ENCODE assay signal across 14 cellular contexts in genomic region chr21:32768530-32768929, GRCh38. TPM values are rescaled to one million over a fixed set of nuclear protein-coding genes. Genes with fewer than 3 reads are reported as not detected.
DNase-seq lines count a peak whose midpoint lies in the region; ATAC-seq and TF ChIP-seq lines count a peak whose summit lies in the region.
"Had no signal": no experiment of that assay in that cellular context is flagged by ENCODE, and none has a peak within 500 bp of the region (broad histone marks: within the 10 kb centered on the region; RNA-seq: fewer than 3 reads in every experiment).

No MANE protein-coding gene starts in this region.

- H3K4me3 Mint-ChIP-seq in activated T-cell treated with anti-CD3 and anti-CD28 coated beads, Interleukin-2, amount 50 U/mL, for 4 hours: peak overlapping the region; percentile 99
- peak overlapping the region; percentile 96 to 100 (median 99) for H3K4me3 Mint-ChIP-seq in brain

- ATAC-seq in activated T-cell treated with anti-CD3 and anti-CD28 coated beads, Interleukin-2, amount 50 U/mL, for 4 hours: no peak
- ATAC-seq: left ventricle myocardium superior had no signal

- H3K4me3 ChIP-seq in skeletal muscle satellite cell (ENCODE audit: low read length) (no peak overlapping the region), vagina (no peak overlapping the region), A673 (ENCODE audit: low read depth, low read length, poor library complexity, severe bottlenecking) (no peak overlapping the region)

- intact Hi-C loops in vagina (cut with DNase I): no loop called here
- intact Hi-C loops in A673 (cut with micrococcal nuclease; ENCODE audit: unreplicated experiment): loop anchor here (5.0 kb wide), 1 partner anchor 36 kb away; no protein-coding TSS in a partner anchor

- no peaks in the 10 kb centered on the region for H3K9me3 ChIP-seq in skeletal muscle satellite cell (replicated peaks; ENCODE audit: low read length)
- H3K9me3 ChIP-seq in vagina: no peaks in the 10 kb centered on the region
- no peaks in the 10 kb centered on the region for H3K9me3 ChIP-seq in A673 (ENCODE audit: low read depth, low read length, poor library complexity, severe bottlenecking)

- no peak for DNase-seq in activated T-cell treated with anti-CD3 and anti-CD28 coated beads, Interleukin-2, amount 50 U/mL, for 4 hours
- DNase-seq in activated T-cell treated with anti-CD3 and anti-CD28 coated beads for 4 hours (no peak), NCI-H82 (lab: John Stamatoyannopoulos, UW) (peak; percentile 91), COLO668 (lab: John Stamatoyannopoulos, UW; ENCODE audit: unreplicated experiment) (no peak), vagina (ENCODE audit: extremely low spot score in 2 of 2) (no peak), A673 (ENCODE audit: low spot score) (no peak)
- DNase-seq: activated CD4-positive, CD25-positive, alpha-beta regulatory T cell treated with anti-CD3 and anti-CD28 coated beads, Interleukin-2, amount 50 U/mL, for 72 hours; amniotic stem cell; left ventricle myocardium superior; NCI-H226; Right ventricle myocardium superior; stimulated activated CD4-positive, alpha-beta T cell treated with anti-CD3 and anti-CD28 coated beads, Interleukin-4, amount 100 ng/mL, for 4 hours had no signal

- peak overlapping the region; percentile 91 for H3K4me2 ChIP-seq in skeletal muscle satellite cell (ENCODE audit: low read length)

- POLR2A ChIA-PET in A673 (lab: Charles Lee; ENCODE audit: low non-redundant PET): no interaction called here

- H3K36me3 ChIP-seq in skeletal muscle satellite cell (ENCODE audit: insufficient read depth, low read length) (peaks cover 3% of the 10 kb centered on the region), vagina (peaks cover 0 to 11% of the 10 kb centered on the region in 2 donors), A673 (ENCODE audit: insufficient read depth, low read length, poor library complexity, severe bottlenecking) (peaks cover 49% of the 10 kb centered on the region)

- peaks cover 46% of the 10 kb centered on the region for H3K36me3 Mint-ChIP-seq in activated T-cell treated with anti-CD3 and anti-CD28 coated beads, Interleukin-2, amount 50 U/mL, for 4 hours (ENCODE audit: insufficient read depth)
- peaks cover 54% of the 10 kb centered on the region for H3K36me3 Mint-ChIP-seq in brain

- no peak overlapping the region for H3K9ac ChIP-seq in skeletal muscle satellite cell (ENCODE audit: low read depth, low read length)

- peaks cover 6% of the 10 kb centered on the region for H3K4me1 ChIP-seq in skeletal muscle satellite cell (ENCODE audit: control insufficient read depth, insufficient read depth, low read length)
- peaks cover 47% of the 10 kb centered on the region for H3K4me1 ChIP-seq in vagina
- H3K4me1 ChIP-seq in A673 (ENCODE audit: insufficient read depth, low read length, poor library complexity, severe bottlenecking): peaks cover 17% of the 10 kb centered on the region

- H3K27ac ChIP-seq in vagina (no peak overlapping the region), A673 (ENCODE audit: low read depth, low read length, poor library complexity, severe bottlenecking) (no peak overlapping the region)

- H3K4me1 Mint-ChIP-seq in activated T-cell treated with anti-CD3 and anti-CD28 coated beads, Interleukin-2, amount 50 U/mL, for 4 hours (ENCODE audit: low read depth): peaks cover 74% of the 10 kb centered on the region
- H3K4me1 Mint-ChIP-seq in brain: peaks cover 77% of the 10 kb centered on the region

- no peak for TF ChIP-seq CTCF in brain (conservative IDR thresholded peaks at IDR 0.05)
- TF ChIP-seq CTCF in vagina (IDR thresholded peaks at IDR 0.05): no peak
- no peak for TF ChIP-seq CTCF in A673 (conservative IDR thresholded peaks at IDR 0.05; ENCODE audit: low read depth, low read length)

- H3K27me3 ChIP-seq in skeletal muscle satellite cell (ENCODE audit: control insufficient read depth, insufficient read depth, low read length) (no peaks in the 10 kb centered on the region), vagina (no peaks in the 10 kb centered on the region), A673 (replicated peaks; ENCODE audit: insufficient read depth, low read depth, low read length, poor library complexity) (no peaks in the 10 kb centered on the region)

- no TSS peak for BruUV-seq in A673 (replicated peaks; lab: Mats Ljungman, UMichigan)

- H3K9me3 Mint-ChIP-seq in activated T-cell treated with anti-CD3 and anti-CD28 coated beads, Interleukin-2, amount 50 U/mL, for 4 hours: no peaks in the 10 kb centered on the region
- H3K9me3 Mint-ChIP-seq in brain: peaks cover 0 to 11% (median 0%) of the 10 kb centered on the region in 5 experiments

- no peak for TF ChIP-seq POLR2A in vagina (IDR thresholded peaks at IDR 0.05)

- H3K27me3 Mint-ChIP-seq in activated T-cell treated with anti-CD3 and anti-CD28 coated beads, Interleukin-2, amount 50 U/mL, for 4 hours (ENCODE audit: low read depth): peaks cover 2% of the 10 kb centered on the region
- H3K27me3 Mint-ChIP-seq in brain: peaks cover 15% of the 10 kb centered on the region

- CTCF ChIA-PET in A673 (lab: Charles Lee): no interaction called here

- peak overlapping the region in 3 of 5 experiments; percentile 4 to 99 (median 96) for H3K27ac Mint-ChIP-seq in brain

RNA-seq across cellular contexts. Expression of gene PAXBP1, which starts 3.0 kb away (rescaled TPM):
- 10 to 100 TPM; 54.9 to 61.4 (median 58.3) TPM for total RNA-seq in activated T-cell treated with anti-CD3 and anti-CD28 coated beads, Interleukin-2, amount 50 U/mL, for 4 hours
- 5.9 TPM for polyA plus RNA-seq in brain (ENCODE audit: insufficient read depth, low read depth, low replicate concordance)
- 19.7 and 23.1 TPM in 2 replicates for total RNA-seq in skeletal muscle satellite cell (2012; rRNA removed)
- total RNA-seq in vagina: 55.0 TPM
- total RNA-seq in A673 (2021): 71.0 and 74.9 TPM in 2 replicates

RNA-seq across cellular contexts. Expression of gene SYNJ1, which starts 40.7 kb away (rescaled TPM):
- 10 to 100 TPM; 10.8 to 11.8 (median 11.6) TPM for total RNA-seq in activated T-cell treated with anti-CD3 and anti-CD28 coated beads, Interleukin-2, amount 50 U/mL, for 4 hours
- polyA plus RNA-seq in brain (ENCODE audit: insufficient read depth, low read depth, low replicate concordance): 15.5 TPM
- total RNA-seq in skeletal muscle satellite cell (2012; rRNA removed): 3.8 and 8.1 TPM in 2 replicates
- total RNA-seq in vagina (22.8 TPM), A673 (2021) (16.9 and 17.1 TPM in 2 replicates)
